18 cellular contexts compared by ENCODE assay signal in genomic region chr13:35646061-35646774, GRCh38.
DNase-seq lines count a peak whose midpoint lies in the region; ATAC-seq, FAIRE-seq and TF ChIP-seq lines count a peak whose summit lies in the region.
"Had no signal": no experiment of that assay in that cellular context is flagged by ENCODE, and none has a peak within 500 bp of the region (broad histone marks: within the 10 kb centered on the region; RNA-seq: fewer than 3 reads in every experiment).

No MANE protein-coding gene starts in this region.

- peaks cover 8% of the 10 kb centered on the region for H3K27me3 ChIP-seq in foreskin keratinocyte
- H3K27me3 ChIP-seq: BLaER1 treated with 17β-estradiol and CSF1 and Interleukin-3, amounts not matched to agents 10 nM and 100 nM had no signal

- no peak overlapping the region for H3K27ac ChIP-seq in foreskin keratinocyte
- H3K27ac ChIP-seq: BLaER1 treated with 17β-estradiol and CSF1 and Interleukin-3, amounts not matched to agents 10 nM and 100 nM; GM23248 had no signal

- ATAC-seq in GM18868 (IDR thresholded peaks at IDR 0.05; ENCODE audit: unreplicated experiment) = peak; percentile 50
- ATAC-seq in Right ventricle myocardium inferior = no peak
- no peak for ATAC-seq in foreskin keratinocyte
- ATAC-seq in GM21528 (IDR thresholded peaks at IDR 0.05; ENCODE audit: low FRiP score, unreplicated experiment) = no peak
- no peak for ATAC-seq in GM19455 (IDR thresholded peaks at IDR 0.05; ENCODE audit: unreplicated experiment)
- ATAC-seq: GM12878, HCT116 had no signal

- FAIRE-seq in D721Med (lab: Jason Lieb, UNC) = peak; percentile 46
- FAIRE-seq: GM12878, H1 had no signal

- intact Hi-C loops in Right ventricle myocardium inferior (cut with DNase I) = no loop called here

- no peaks in the 10 kb centered on the region for H3K4me1 ChIP-seq in foreskin keratinocyte

- DNase-seq in D721Med (ENCODE audit: insufficient read length, low spot score) (no peak), cerebellum (ENCODE audit: low spot score) (peak; percentile 41), Right ventricle myocardium inferior (ENCODE audit: missing footprints) (no peak), foreskin keratinocyte (no peak)
- DNase-seq: CD4-positive, alpha-beta T cell; CD8-positive, alpha-beta memory T cell; DMS53; DMS79 treated with DMSO at 0.1 percent for 48 hours; GDM1; GM23248; H9 had no signal

- TF ChIP-seq CTCF in D721Med (IDR thresholded peaks at IDR 0.05; ENCODE audit: insufficient read depth, missing control alignments) (no peak), foreskin keratinocyte (conservative IDR thresholded peaks at IDR 0.05) (no peak)
